Comparison of ENCODE assay signal across 8 cellular contexts in the genomic region with DNA sequence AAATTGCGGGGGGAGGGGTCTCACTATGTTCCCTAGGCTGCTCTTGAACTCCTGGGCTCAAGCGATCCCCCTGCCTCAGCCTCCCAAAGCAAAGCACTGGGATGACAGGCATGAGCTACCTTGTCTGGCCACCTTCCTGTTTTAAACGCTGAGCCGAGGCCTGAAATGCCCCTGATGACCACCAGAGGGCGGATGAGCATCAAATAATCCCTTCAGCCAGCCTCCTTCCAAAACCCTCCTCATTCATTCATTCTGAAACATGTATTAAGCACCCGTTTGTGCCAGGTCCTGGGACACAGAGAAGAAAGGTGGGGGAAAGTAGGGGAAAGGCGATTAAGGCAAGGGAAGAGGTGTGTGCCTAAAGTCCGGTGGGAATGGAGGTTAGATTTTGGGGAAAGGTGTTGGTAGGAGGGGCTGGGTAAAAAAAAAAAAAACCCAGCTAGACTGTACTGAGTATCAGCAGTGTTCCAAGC. TPM values are rescaled to one million over a fixed set of nuclear protein-coding genes. Genes with fewer than 3 reads are reported as not detected.
DNase-seq lines count a peak whose midpoint lies in the region; ATAC-seq, FAIRE-seq and TF ChIP-seq lines count a peak whose summit lies in the region.

No MANE protein-coding gene starts in this region.

- peak; percentile 93 for TF ChIP-seq CTCF in GM06990 (IDR thresholded peaks at IDR 0.05; ENCODE audit: insufficient read depth, low read length, poor library complexity, severe bottlenecking)

- no peak for DNase-seq in GM06990 (ENCODE audit: extremely low read depth, insufficient read length)
- DNase-seq in MV-4-11 (lab: John Stamatoyannopoulos, UW), result peak; percentile 82
- DNase-seq in SK-MEL-5 (ENCODE audit: low read depth, low spot score), result peak; percentile 87
- DNase-seq in activated gamma-delta T cell treated with anti-CD3 and anti-CD28 coated beads, Interleukin-2, amount 50 U/mL, for 16 hours (ENCODE audit: low read depth), result peak; percentile 77
- peak; percentile 87 for DNase-seq in globus pallidus (ENCODE audit: low spot score)
- DNase-seq in pons (ENCODE audit: low spot score), result peak; percentile 94
- peak; percentile 66 for DNase-seq in urothelium cell line (ENCODE audit: low spot score)

- no peaks in the 10 kb centered on the region for H3K27me3 ChIP-seq in GM06990 (replicated peaks; ENCODE audit: control insufficient read depth, insufficient read depth, low read length)

- no peak for FAIRE-seq in urothelium cell line (lab: Jason Lieb, UNC)

- in situ Hi-C loops in SK-MEL-5 (cut with HindIII; ENCODE audit: low pct_unique_long_range_greater_than_20kb, low sequenced_read_pairs), result no loop called here

- no peak for ATAC-seq in HG03460 (IDR thresholded peaks at IDR 0.05; ENCODE audit: unreplicated experiment)

- no peaks in the 10 kb centered on the region for H3K36me3 ChIP-seq in GM06990 (ENCODE audit: control insufficient read depth, insufficient read depth, low read length)

- no peak overlapping the region for H3K4me3 ChIP-seq in GM06990 (replicated peaks; ENCODE audit: low read depth, low read length)

RNA-seq across cellular contexts. Expression of a gene that starts 30.7 kb away (rescaled TPM):
- 885 and 950 TPM in 2 replicates for total RNA-seq in SK-MEL-5 (2014; rRNA removed; shearing (Covaris generic))
- polyA plus RNA-seq in SK-MEL-5 (2015; cell fraction: cytosol; rRNA removed), result 774 and 799 TPM in 2 replicates
- 180 and 218 TPM in 2 replicates for polyA plus RNA-seq in SK-MEL-5 (2015; cell fraction: nucleus; rRNA removed)
